8 cellular contexts compared by ENCODE assay signal in the genomic region with DNA sequence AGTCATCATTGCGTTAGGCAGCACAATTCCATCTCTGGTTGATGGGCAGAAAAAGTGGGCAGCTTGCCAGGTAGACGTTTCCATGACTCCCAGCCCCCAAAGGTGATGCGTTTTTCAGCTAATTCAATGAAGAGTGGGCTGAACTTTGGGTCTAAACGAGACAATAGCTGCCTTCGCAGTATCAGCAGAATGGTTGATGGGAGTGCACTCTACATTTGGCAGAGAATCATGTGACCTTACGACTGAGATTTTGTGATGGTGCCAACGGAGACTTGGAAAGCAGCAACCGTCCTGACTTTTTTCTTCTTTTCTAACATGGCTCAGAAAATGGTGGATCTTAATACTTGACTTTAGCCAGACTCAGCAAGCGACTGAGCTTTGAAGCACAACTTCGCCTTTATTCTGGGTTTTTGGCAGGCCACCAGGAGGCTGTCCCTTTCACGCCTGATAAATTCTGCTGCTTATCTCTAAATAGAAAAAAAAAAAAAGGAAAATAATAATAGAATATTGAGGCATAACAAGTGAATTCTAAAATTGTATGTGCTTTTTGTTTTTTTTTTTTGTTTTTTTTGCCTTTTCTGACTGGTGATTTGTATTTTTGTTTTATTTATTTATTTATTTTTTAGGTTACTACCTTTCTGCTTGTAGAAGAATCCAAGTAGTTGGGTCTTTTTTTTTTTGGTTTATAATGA.
DNase-seq lines count a peak whose midpoint lies in the region; ATAC-seq and TF ChIP-seq lines count a peak whose summit lies in the region.

No MANE protein-coding gene starts in this region.

- in situ Hi-C loops in GM13977 (cut with MboI; ENCODE audit: low pct_unique_long_range_greater_than_20kb, low sequenced_read_pairs, unreplicated experiment), result no loop called here

- peak overlapping the region; percentile 92 for H3K9ac ChIP-seq in adipocyte (ENCODE audit: low read length)
- H3K9ac ChIP-seq in skeletal muscle satellite cell (ENCODE audit: low read depth, low read length), result peak overlapping the region; percentile 86

- ATAC-seq in heart right ventricle (peak; percentile 66 to 83 (median 77)), HG03460 (IDR thresholded peaks at IDR 0.05; ENCODE audit: unreplicated experiment) (no peak)

- peaks cover 28% of the 10 kb centered on the region for H3K4me1 ChIP-seq in adipocyte (ENCODE audit: control insufficient read depth, insufficient read depth, low read length)
- H3K4me1 ChIP-seq in heart right ventricle, result peaks cover 0 to 38% (median 17%) of the 10 kb centered on the region in 9 donors
- H3K4me1 ChIP-seq in skeletal muscle satellite cell (ENCODE audit: control insufficient read depth, insufficient read depth, low read length), result peaks cover 42% of the 10 kb centered on the region

- no peaks in the 10 kb centered on the region for H3K36me3 ChIP-seq in adipocyte (ENCODE audit: control insufficient read depth, insufficient read depth, low read length, severe bottlenecking)
- H3K36me3 ChIP-seq in heart right ventricle, result peaks cover 0 to 2% (median 0%) of the 10 kb centered on the region in 9 donors
- H3K36me3 ChIP-seq in skeletal muscle satellite cell (ENCODE audit: insufficient read depth, low read length), result no peaks in the 10 kb centered on the region

- WGBS in heart right ventricle, 2 donors, result 7 to 11% methylated on average over 11 of the region's 11 CpGs

- peak overlapping the region; percentile 66 to 92 (median 86) for H3K27ac ChIP-seq in heart right ventricle

- peak overlapping the region; percentile 90 for H3K4me2 ChIP-seq in skeletal muscle satellite cell (ENCODE audit: low read length)

- H3K4me3 ChIP-seq in adipocyte (ENCODE audit: low read length), result peak overlapping the region; percentile 88
- peak overlapping the region in 9 of 10 donors; percentile 12 to 63 (median 49) for H3K4me3 ChIP-seq in heart right ventricle
- peak overlapping the region; percentile 69 for H3K4me3 ChIP-seq in skeletal muscle satellite cell (ENCODE audit: low read length)

- TF ChIP-seq CTCF in heart right ventricle (IDR thresholded peaks at IDR 0.05) (no peak), GM13977 (IDR thresholded peaks at IDR 0.05; ENCODE audit: extremely low read depth, insufficient read depth, missing control alignments) (no peak)

- H3K9me3 ChIP-seq in adipocyte (ENCODE audit: control insufficient read depth, low read length), result no peaks in the 10 kb centered on the region
- peaks cover 0 to 26% (median 0%) of the 10 kb centered on the region in 11 donors for H3K9me3 ChIP-seq in heart right ventricle
- H3K9me3 ChIP-seq in skeletal muscle satellite cell (replicated peaks; ENCODE audit: low read length), result no peaks in the 10 kb centered on the region

- H3K27me3 ChIP-seq in adipocyte (replicated peaks; ENCODE audit: control insufficient read depth, insufficient read depth, low read length) (no peaks in the 10 kb centered on the region), heart right ventricle (no peaks in the 10 kb centered on the region), skeletal muscle satellite cell (ENCODE audit: control insufficient read depth, insufficient read depth, low read length) (no peaks in the 10 kb centered on the region)

- intact Hi-C loops in heart right ventricle (cut with DNase I), result loop anchor here in 7 of 10 donors (2.0 to 10.0 kb wide), 10 partner anchors 50 to 117 kb away; no protein-coding TSS in a partner anchor

- DNase-seq in H4 (ENCODE audit: low spot score), result peak; percentile 42
- DNase-seq in adipocyte (ENCODE audit: low read depth), result no peak
- DNase-seq in heart right ventricle, result peak; percentile 63 to 80
- DNase-seq in NCI-H82 (lab: John Stamatoyannopoulos, UW), result no peak
- no peak for DNase-seq in activated T-cell treated with anti-CD3 and anti-CD28 coated beads, Interleukin-2, amount 50 U/mL, for 48 hours
- no peak for DNase-seq in GM13977 (ENCODE audit: low spot score)

Comparison
In these comparisons a context has a peak if more than half of its experiments do, and no peak if none do; other contexts are left out.
1. DNase-seq: peak in H4 (single experiment) and heart right ventricle (2 of 2); none in adipocyte (single experiment), NCI-H82 (single experiment), activated T-cell treated with anti-CD3 and anti-CD28 coated beads, Interleukin-2, amount 50 U/mL, for 48 hours (0 of 2) and GM13977 (single experiment).
2. Peak in every context shown above with its lines, with median percentiles within 50 percentile points of each other: H3K4me3 ChIP-seq.